In genomic region chr16:57537596-57538234, GRCh38 we compare ENCODE assay signal across 8 cellular contexts. TPM values are rescaled to one million over a fixed set of nuclear protein-coding genes. Genes with fewer than 3 reads are reported as not detected.
DNase-seq lines count a peak whose midpoint lies in the region; ATAC-seq and TF ChIP-seq lines count a peak whose summit lies in the region.

No MANE protein-coding gene starts in this region.

- intact Hi-C loops in left lung (cut with DNase I) = no loop called here

- no peaks in the 10 kb centered on the region for H3K9me3 Mint-ChIP-seq in activated naive CD8-positive, alpha-beta T cell (ENCODE audit: low read depth)

- no peaks in the 10 kb centered on the region for H3K9me3 ChIP-seq in KOPT-K1 (ENCODE audit: insufficient read depth, low read length, poor library complexity, severe bottlenecking)
- H3K9me3 ChIP-seq in left lung = no peaks in the 10 kb centered on the region

- H3K36me3 ChIP-seq in GM06990 (ENCODE audit: control insufficient read depth, insufficient read depth, low read length) (no peaks in the 10 kb centered on the region), KOPT-K1 (ENCODE audit: insufficient read depth, low read length) (no peaks in the 10 kb centered on the region), left lung (no peaks in the 10 kb centered on the region)

- H3K27ac ChIP-seq in KOPT-K1 (ENCODE audit: low read depth, low read length, poor library complexity, severe bottlenecking) = peak overlapping the region; percentile 87
- peak overlapping the region in 1 of 2 donors; percentile 86 for H3K27ac ChIP-seq in left lung

- peaks cover 57% of the 10 kb centered on the region for H3K4me1 Mint-ChIP-seq in activated naive CD8-positive, alpha-beta T cell (ENCODE audit: low read depth)

- H3K27me3 Mint-ChIP-seq in activated naive CD8-positive, alpha-beta T cell = no peaks in the 10 kb centered on the region

- peak overlapping the region; percentile 83 for H3K4me3 Mint-ChIP-seq in activated naive CD8-positive, alpha-beta T cell

- peaks cover 17 to 54% of the 10 kb centered on the region in 2 donors for H3K4me1 ChIP-seq in left lung

- H3K4me3 ChIP-seq in GM06990 (replicated peaks; ENCODE audit: low read depth, low read length) (peak overlapping the region; percentile 71), left lung (no peak overlapping the region)

- H3K27me3 ChIP-seq in GM06990 (replicated peaks; ENCODE audit: control insufficient read depth, insufficient read depth, low read length) (no peaks in the 10 kb centered on the region), left lung (peaks cover 0 to 80% of the 10 kb centered on the region in 2 donors)

- H3K36me3 Mint-ChIP-seq in activated naive CD8-positive, alpha-beta T cell = no peaks in the 10 kb centered on the region

- TF ChIP-seq CTCF in GM06990 (IDR thresholded peaks at IDR 0.05; ENCODE audit: insufficient read depth, low read length, poor library complexity, severe bottlenecking) (no peak), omental fat pad (IDR thresholded peaks at IDR 0.05) (no peak), left lung (IDR thresholded peaks at IDR 0.05) (no peak)

- DNase-seq in GM06990 (ENCODE audit: extremely low read depth, insufficient read length) (no peak), omental fat pad (ENCODE audit: low spot score) (peak; percentile 2), left lung (no peak), NCI-H187 (lab: John Stamatoyannopoulos, UW) (no peak)

- H3K27ac Mint-ChIP-seq in activated naive CD8-positive, alpha-beta T cell = peak overlapping the region; percentile 90

- ATAC-seq in omental fat pad (ENCODE audit: low FRiP score) = no peak
- no peak for ATAC-seq in HG03280 (IDR thresholded peaks at IDR 0.05; ENCODE audit: unreplicated experiment)
- ATAC-seq in left lung = no peak
- ATAC-seq in GM19351 (IDR thresholded peaks at IDR 0.05; ENCODE audit: unreplicated experiment) = no peak

RNA-seq across cellular contexts. Expression of gene CCDC102A, which starts 1.3 kb away (rescaled TPM):
- 1 to 10 TPM; 3.5 to 9.8 (median 7.8) TPM for total RNA-seq in omental fat pad
- 1 to 10 TPM; 5.2 to 9.3 TPM for total RNA-seq in left lung

RNA-seq across cellular contexts. Expression of gene ADGRG5, which starts 4.7 kb away (rescaled TPM):
- total RNA-seq in omental fat pad (under 1 TPM in 2 of 4 donors, not detected in 2; 0.31 to 0.37 TPM), left lung (under 1 TPM; 0.92 to 0.99 TPM)

RNA-seq across cellular contexts. Expression of gene DOK4, which starts 51.4 kb away (rescaled TPM):
- total RNA-seq in omental fat pad = 10 to 100 TPM in 3 of 4 donors, 1 to 10 TPM in 1; 5.9 to 36.3 (median 12.9) TPM
- 100 to 1,000 TPM in 1 of 2 donors, 10 to 100 TPM in 1; 41.8 to 108 TPM for total RNA-seq in left lung
